9 cellular contexts compared by ENCODE assay signal in the genomic region with DNA sequence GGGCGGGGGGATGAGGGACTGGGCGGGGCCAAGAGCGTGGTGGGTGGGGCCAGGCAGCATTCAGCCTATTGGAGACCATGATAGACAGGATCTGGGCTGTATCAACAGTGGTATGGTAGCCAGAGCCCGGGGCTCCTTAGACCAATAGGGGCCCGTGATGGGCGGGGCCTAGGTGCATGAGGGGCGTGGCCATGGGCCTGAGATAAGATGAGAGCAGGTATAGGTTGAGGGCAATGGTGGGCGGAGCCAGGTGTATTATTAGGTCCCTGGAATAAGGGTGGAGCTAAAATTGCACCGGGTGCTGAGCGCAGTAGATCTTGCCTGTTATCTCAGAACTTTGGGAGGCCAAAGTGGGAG. TPM values are rescaled to one million over a fixed set of nuclear protein-coding genes. Genes with fewer than 3 reads are reported as not detected.
A peak's percentile ranks its signal among the peaks of the same experiment; 100 is the strongest.
DNase-seq lines count a peak whose midpoint lies in the region; ATAC-seq, FAIRE-seq and TF ChIP-seq lines count a peak whose summit lies in the region.
"Had no signal": no experiment of that assay in that cellular context is flagged by ENCODE, and none has a peak within 500 bp of the region (broad histone marks: within the 10 kb centered on the region; RNA-seq: fewer than 3 reads in every experiment).

No MANE protein-coding gene starts in this region.

- TF ChIP-seq EP300 in K562 (IDR thresholded peaks at IDR 0.05; ENCODE audit: low read length), result no peak

- H3K4me2 ChIP-seq in K562 (ENCODE audit: insufficient read depth, low read length), result no peak overlapping the region

- H3K27me3 ChIP-seq in K562 (ENCODE audit: control insufficient read depth in 2 of 2, insufficient read depth in 2 of 2, low read length in 2 of 2), result no peaks in the 10 kb centered on the region

- TF ChIP-seq POLR2A in K562 (conservative IDR thresholded peaks at IDR 0.05), result no peak; the same call in 1 of the 2 replicates

- peaks cover 18 to 66% of the 10 kb centered on the region in 2 experiments for H3K4me1 ChIP-seq in K562 (replicated peaks in 1 of 2; ENCODE audit: control insufficient read depth in 2 of 2, insufficient read depth in 2 of 2, low read length in 2 of 2)

- H3K9me1 ChIP-seq in K562 (ENCODE audit: control insufficient read depth, insufficient read depth, low read length), result no peaks in the 10 kb centered on the region

- no peak overlapping the region for H3K4me3 ChIP-seq in K562

- in situ Hi-C loops in K562 (cut with MboI), result no loop called here

- BruUV-seq in K562 (replicated peaks; lab: Mats Ljungman, UMichigan), result no TSS peak

- intact Hi-C loops in K562 (cut with micrococcal nuclease), result loop anchor here (1.0 kb wide), 1 partner anchor 224 kb away; the partner anchor contains the start of gene CIRBP

- no peak overlapping the region for H3K9ac ChIP-seq in K562 (ENCODE audit: insufficient read depth in 1 of 2, low read depth in 2 of 2, low read length in 2 of 2)

- WGBS in K562 (ENCODE audit: insufficient coverage, low coverage, missing lambda C conversion rate), result 1% methylated on average over 10 of the region's 10 CpGs

- H2AFZ ChIP-seq in K562 (ENCODE audit: low read depth, low read length), result no peak overlapping the region

- DNase-seq in NK-92 treated with Interleukin-12 subunit alpha and Interleukin-12 subunit beta, amount 100 ng/mL, for 24 hours (lab: John Stamatoyannopoulos, UW), result peak; percentile 47
- DNase-seq in NK-92 (lab: John Stamatoyannopoulos, UW; ENCODE audit: unreplicated experiment), result no peak
- peak; percentile 41 for DNase-seq in RPMI8226
- peak; percentile 91 to 99 (median 96) for DNase-seq in K562 (ENCODE audit: extremely low read depth in 1 of 4, low spot score in 3 of 4)
- DNase-seq in stimulated activated CD4-positive, alpha-beta T cell treated with anti-CD3 and anti-CD28 coated beads, Interleukin-4, amount 100 ng/mL, for 48 hours (ENCODE audit: low read depth in 2 of 2), result peak; percentile 70 to 79
- no peak for DNase-seq in H4 (ENCODE audit: low spot score)
- DNase-seq in NCI-H128 (lab: John Stamatoyannopoulos, UW; ENCODE audit: unreplicated experiment), result no peak

- no peak overlapping the region for H3K27ac ChIP-seq in K562 (ENCODE audit: extremely low read depth, low read depth, low read length)
- H3K27ac ChIP-seq: C4-2B had no signal

- peak; percentile 84 for ATAC-seq in K562
- no peak for ATAC-seq in HG03442 (IDR thresholded peaks at IDR 0.05; ENCODE audit: unreplicated experiment)

- H3K79me2 ChIP-seq in K562 (ENCODE audit: control insufficient read depth, insufficient read depth, low read length), result peaks cover 44% of the 10 kb centered on the region

- POLR2A ChIA-PET in K562 (lab: Yijun Ruan, JAX), result interaction anchor here (0.7 to 11.0 kb wide), 4 partner anchors 9 to 24 kb away, joined by 3 to 176 read pairs (median 4); partner anchors contain the start of genes CNN2 and RNU6-2

- CTCF ChIA-PET in K562 (lab: Yijun Ruan, JAX; ENCODE audit: low intra/inter-chr PET ratio), result no interaction called here

- TF ChIP-seq RAD21 in K562 (CRISPR knock-in tag; conservative IDR thresholded peaks at IDR 0.05 in 1 of 2, IDR thresholded peaks at IDR 0.05 in 1 of 2), result no peak

- H4K20me1 ChIP-seq in K562 (replicated peaks; ENCODE audit: control insufficient read depth, insufficient read depth, low read length), result no peaks in the 10 kb centered on the region

- FAIRE-seq in K562 (lab: Jason Lieb, UNC), result peak; percentile 100

- H3K9me3 ChIP-seq in K562 (replicated peaks; ENCODE audit: control insufficient read depth, insufficient read depth, low read depth, low read length), result no peaks in the 10 kb centered on the region

- H3K36me3 ChIP-seq in K562 (ENCODE audit: control insufficient read depth, insufficient read depth, low read length), result peaks cover 52% of the 10 kb centered on the region; the same call in 2 of the 3 replicates

- no peak for TF ChIP-seq CTCF in K562 (IDR thresholded peaks at IDR 0.05 in 2 of 3, conservative IDR thresholded peaks at IDR 0.05 in 1 of 3; ENCODE audit: insufficient read depth in 2 of 3, low read depth in 1 of 3, low read length in 3 of 3)

RNA-seq across cellular contexts. Expression of gene ABCA7, which starts 5.3 kb away (rescaled TPM):
- total RNA-seq in K562 (2011; cell fraction: chromatin; rRNA removed; ENCODE audit: low replicate concordance), result 266 and 789 TPM in 2 replicates
- total RNA-seq in K562 (2011; cell fraction: nucleolus; rRNA removed), result 519 and 639 TPM in 2 replicates
- 258 and 297 TPM in 2 replicates for total RNA-seq in K562 (2011; cell fraction: nucleoplasm; rRNA removed)
- total RNA-seq in K562 (2014; rRNA removed) (31.4 and 45.4 TPM in 2 replicates), K562 (2014; rRNA removed; fragmentation: Illumina TruSeq; extraction: Trizol) (8.9 and 12.7 TPM in 2 replicates), K562 (2015; rRNA removed; fragmentation: Illumina TruSeq; extraction: Trizol) (19.1 and 22.8 TPM in 2 replicates), K562 (2021) (90.0 and 96.1 TPM in 2 replicates)
- polyA plus RNA-seq in K562 (2011; rRNA removed) (32.6 and 52.0 TPM in 2 replicates), K562 (2014; fragmentation: Illumina TruSeq; extraction: Trizol) (31.2 and 32.6 TPM in 2 replicates), K562 (2014; fragmentation: Nextera tagmentation; extraction: Ambion mirVana) (1 to 10 TPM; 2.3 to 3.0 TPM), K562 (2014; rRNA removed) (73.5 and 94.1 TPM in 2 replicates)
- 31.0 and 47.7 TPM in 2 replicates for polyA plus RNA-seq in K562 (2011; cell fraction: cytosol; rRNA removed)
- 504 and 724 TPM in 2 replicates for polyA plus RNA-seq in K562 (2011; cell fraction: nucleus; rRNA removed)
- 65.1 and 67.9 TPM in 2 replicates for polyA plus RNA-seq in K562 (2012)
- 13.1 and 14.8 TPM in 2 replicates for polyA minus RNA-seq in K562 (2011; rRNA and poly(A)+ RNA removed)
- polyA minus RNA-seq in K562 (2011; cell fraction: cytosol; rRNA and poly(A)+ RNA removed), result 24.3 and 51.6 TPM in 2 replicates
- polyA minus RNA-seq in K562 (2011; cell fraction: nucleus; rRNA and poly(A)+ RNA removed), result 164 and 176 TPM in 2 replicates
- 2.9 and 3.6 TPM in 2 replicates for total RNA-seq in H4 (2014; rRNA removed; shearing (Covaris generic))

RNA-seq across cellular contexts. Expression of gene CNN2, which starts 18.8 kb away (rescaled TPM):
- total RNA-seq in K562 (2011; cell fraction: chromatin; rRNA removed; ENCODE audit: low replicate concordance), result 25.1 and 70.9 TPM in 2 replicates
- 40.8 and 41.4 TPM in 2 replicates for total RNA-seq in K562 (2011; cell fraction: nucleolus; rRNA removed)
- 34.4 and 52.1 TPM in 2 replicates for total RNA-seq in K562 (2011; cell fraction: nucleoplasm; rRNA removed)
- total RNA-seq in K562 (2014; rRNA removed) (82.3 and 124 TPM in 2 replicates), K562 (2014; rRNA removed; fragmentation: Illumina TruSeq; extraction: Trizol) (33.7 and 45.6 TPM in 2 replicates), K562 (2015; rRNA removed; fragmentation: Illumina TruSeq; extraction: Trizol) (52.7 and 54.9 TPM in 2 replicates), K562 (2021) (161 and 174 TPM in 2 replicates)
- polyA plus RNA-seq in K562 (2011; rRNA removed) (36.4 and 61.3 TPM in 2 replicates), K562 (2014; fragmentation: Illumina TruSeq; extraction: Trizol) (123 and 158 TPM in 2 replicates), K562 (2014; fragmentation: Nextera tagmentation; extraction: Ambion mirVana) (10 to 100 TPM; 12.1 to 12.8 TPM), K562 (2014; rRNA removed) (71.3 and 73.3 TPM in 2 replicates)
- 82.9 and 105 TPM in 2 replicates for polyA plus RNA-seq in K562 (2011; cell fraction: cytosol; rRNA removed)
- 42.5 and 55.7 TPM in 2 replicates for polyA plus RNA-seq in K562 (2011; cell fraction: nucleus; rRNA removed)
- polyA plus RNA-seq in K562 (2012), result 82.7 and 152 TPM in 2 replicates
- 45.8 and 50.7 TPM in 2 replicates for polyA minus RNA-seq in K562 (2011; rRNA and poly(A)+ RNA removed)
- 132 and 161 TPM in 2 replicates for polyA minus RNA-seq in K562 (2011; cell fraction: cytosol; rRNA and poly(A)+ RNA removed)
- polyA minus RNA-seq in K562 (2011; cell fraction: nucleus; rRNA and poly(A)+ RNA removed), result 9.0 and 15.9 TPM in 2 replicates
- 111 and 123 TPM in 2 replicates for total RNA-seq in H4 (2014; rRNA removed; shearing (Covaris generic))

RNA-seq across cellular contexts. Expression of gene ARHGAP45, which starts 21.7 kb away (rescaled TPM):
- total RNA-seq in K562 (2011; cell fraction: chromatin; rRNA removed; ENCODE audit: low replicate concordance), result 25.6 and 81.0 TPM in 2 replicates
- total RNA-seq in K562 (2011; cell fraction: nucleolus; rRNA removed), result 39.0 and 49.5 TPM in 2 replicates
- total RNA-seq in K562 (2011; cell fraction: nucleoplasm; rRNA removed), result 22.7 and 24.1 TPM in 2 replicates
- total RNA-seq in K562 (2014; rRNA removed) (22.1 and 31.1 TPM in 2 replicates), K562 (2014; rRNA removed; fragmentation: Illumina TruSeq; extraction: Trizol) (1.0 and 1.8 TPM in 2 replicates), K562 (2015; rRNA removed; fragmentation: Illumina TruSeq; extraction: Trizol) (4.2 and 6.0 TPM in 2 replicates), K562 (2021) (18.0 and 19.9 TPM in 2 replicates)
- polyA plus RNA-seq in K562 (2011; rRNA removed) (4.4 and 7.6 TPM in 2 replicates), K562 (2014; fragmentation: Illumina TruSeq; extraction: Trizol) (1.9 and 6.9 TPM in 2 replicates), K562 (2014; fragmentation: Nextera tagmentation; extraction: Ambion mirVana) (under 1 TPM; 0.08 to 0.63 TPM), K562 (2014; rRNA removed) (16.3 and 20.2 TPM in 2 replicates)
- polyA plus RNA-seq in K562 (2011; cell fraction: cytosol; rRNA removed), result 5.6 and 12.6 TPM in 2 replicates
- polyA plus RNA-seq in K562 (2011; cell fraction: nucleus; rRNA removed), result 17.8 and 38.7 TPM in 2 replicates
- polyA plus RNA-seq in K562 (2012), result 15.0 and 15.2 TPM in 2 replicates
- 1.7 and 2.0 TPM in 2 replicates for polyA minus RNA-seq in K562 (2011; rRNA and poly(A)+ RNA removed)
- 6.2 and 8.5 TPM in 2 replicates for polyA minus RNA-seq in K562 (2011; cell fraction: cytosol; rRNA and poly(A)+ RNA removed)
- polyA minus RNA-seq in K562 (2011; cell fraction: nucleus; rRNA and poly(A)+ RNA removed), result 5.5 and 6.6 TPM in 2 replicates
- 2.4 and 3.2 TPM in 2 replicates for total RNA-seq in H4 (2014; rRNA removed; shearing (Covaris generic))

RNA-seq across cellular contexts. Expression of gene RNU6-2, which starts 23.9 kb away (rescaled TPM):
- total RNA-seq in K562 (2011; cell fraction: chromatin; rRNA removed; ENCODE audit: low replicate concordance), result not detected in 2 replicates
- not detected in 2 replicates for total RNA-seq in K562 (2011; cell fraction: nucleolus; rRNA removed)
- not detected in 2 replicates for total RNA-seq in K562 (2011; cell fraction: nucleoplasm; rRNA removed)
- total RNA-seq in K562 (2014; rRNA removed), result not detected in 2 replicates
- total RNA-seq in K562 (2014; rRNA removed; fragmentation: Illumina TruSeq; extraction: Trizol), result not detected in 2 replicates
- not detected in 2 replicates for total RNA-seq in K562 (2015; rRNA removed; fragmentation: Illumina TruSeq; extraction: Trizol)
- total RNA-seq in K562 (2021), result not detected in 2 replicates
- not detected in 2 replicates for polyA plus RNA-seq in K562 (2011; rRNA removed)
- polyA plus RNA-seq in K562 (2011; cell fraction: cytosol; rRNA removed), result not detected in 2 replicates
- not detected in 2 replicates for polyA plus RNA-seq in K562 (2011; cell fraction: nucleus; rRNA removed)
- not detected in 2 replicates for polyA plus RNA-seq in K562 (2012)
- not detected in 2 replicates for polyA plus RNA-seq in K562 (2014; fragmentation: Illumina TruSeq; extraction: Trizol)
- not detected for polyA plus RNA-seq in K562 (2014; fragmentation: Nextera tagmentation; extraction: Ambion mirVana)
- not detected in 2 replicates for polyA plus RNA-seq in K562 (2014; rRNA removed)
- polyA minus RNA-seq in K562 (2011; rRNA and poly(A)+ RNA removed), result under 0.01 TPM in 2 replicates
- 667 TPM in 1 of 2 replicates, not detected in the other for polyA minus RNA-seq in K562 (2011; cell fraction: cytosol; rRNA and poly(A)+ RNA removed)
- under 0.01 TPM in 1 of 2 replicates, not detected in the other for polyA minus RNA-seq in K562 (2011; cell fraction: nucleus; rRNA and poly(A)+ RNA removed)
- not detected in 2 replicates for total RNA-seq in H4 (2014; rRNA removed; shearing (Covaris generic))

RNA-seq across cellular contexts. Expression of gene TMEM259, which starts 24.3 kb away (rescaled TPM):
- 157 and 512 TPM in 2 replicates for total RNA-seq in K562 (2011; cell fraction: chromatin; rRNA removed; ENCODE audit: low replicate concordance)
- 498 and 541 TPM in 2 replicates for total RNA-seq in K562 (2011; cell fraction: nucleolus; rRNA removed)
- total RNA-seq in K562 (2011; cell fraction: nucleoplasm; rRNA removed), result 251 and 289 TPM in 2 replicates
- total RNA-seq in K562 (2014; rRNA removed) (135 and 169 TPM in 2 replicates), K562 (2014; rRNA removed; fragmentation: Illumina TruSeq; extraction: Trizol) (13.4 and 18.5 TPM in 2 replicates), K562 (2015; rRNA removed; fragmentation: Illumina TruSeq; extraction: Trizol) (59.7 and 60.9 TPM in 2 replicates), K562 (2021) (176 and 193 TPM in 2 replicates)
- polyA plus RNA-seq in K562 (2011; rRNA removed) (83.2 and 158 TPM in 2 replicates), K562 (2014; fragmentation: Illumina TruSeq; extraction: Trizol) (63.6 and 79.5 TPM in 2 replicates), K562 (2014; fragmentation: Nextera tagmentation; extraction: Ambion mirVana) (under 1 TPM; 0.52 to 0.57 TPM), K562 (2014; rRNA removed) (225 and 231 TPM in 2 replicates)
- polyA plus RNA-seq in K562 (2011; cell fraction: cytosol; rRNA removed), result 163 and 311 TPM in 2 replicates
- 1,374 and 1,890 TPM in 2 replicates for polyA plus RNA-seq in K562 (2011; cell fraction: nucleus; rRNA removed)
- 118 and 187 TPM in 2 replicates for polyA plus RNA-seq in K562 (2012)
- polyA minus RNA-seq in K562 (2011; rRNA and poly(A)+ RNA removed), result 18.2 and 31.6 TPM in 2 replicates
- polyA minus RNA-seq in K562 (2011; cell fraction: cytosol; rRNA and poly(A)+ RNA removed), result 42.1 and 50.9 TPM in 2 replicates
- polyA minus RNA-seq in K562 (2011; cell fraction: nucleus; rRNA and poly(A)+ RNA removed), result 105 and 111 TPM in 2 replicates
- 57.0 and 72.5 TPM in 2 replicates for total RNA-seq in H4 (2014; rRNA removed; shearing (Covaris generic))

Comparison
In these comparisons a context has a peak if more than half of its experiments do, and no peak if none do; other contexts are left out.
1. DNase-seq: peak in NK-92 treated with Interleukin-12 subunit alpha and Interleukin-12 subunit beta, amount 100 ng/mL, for 24 hours (single experiment), RPMI8226 (single experiment), K562 (4 of 4) and stimulated activated CD4-positive, alpha-beta T cell treated with anti-CD3 and anti-CD28 coated beads, Interleukin-4, amount 100 ng/mL, for 48 hours (2 of 2); none in NK-92 (single experiment), H4 (single experiment) and NCI-H128 (single experiment).